Comparison of ENCODE assay signal across 8 cellular contexts in genomic region chr17:35795007-35795870, GRCh38. TPM values are rescaled to one million over a fixed set of nuclear protein-coding genes. Genes with fewer than 3 reads are reported as not detected.
DNase-seq lines count a peak whose midpoint lies in the region; ATAC-seq and TF ChIP-seq lines count a peak whose summit lies in the region.

MMP28 (minus strand) TSS chr17:35795641; CDS start chr17:35795377, 264 bp downstream.

- 2% methylated on average over 43 of the region's 89 CpGs; no CpG with 5 or more reads in 1 of the 2 donors for WGBS in transverse colon (ENCODE audit: low coverage in 1 of 2), 2 donors

- CTCF ChIA-PET in CD8-positive, alpha-beta T cell (lab: Charles Lee): interaction anchor here (0.6 to 8.0 kb wide), 7 partner anchors 10 to 132 kb away, joined by 3 to 67 read pairs (median 7); partner anchors contain the start of gene TAF15
- CTCF ChIA-PET in activated CD8-positive, alpha-beta memory T cell treated with anti-CD3 and anti-CD28 coated beads, Interleukin-2, amount 10 ng/mL, durations not matched to agents 7 days and 5 days (lab: Charles Lee): interaction anchor here (1.6 to 11.7 kb wide), 8 partner anchors 9 to 182 kb away, joined by 4 to 106 read pairs (median 11); partner anchors contain the start of genes C17orf50 and TAF15

- TF ChIP-seq POLR2A in erythroblast (IDR thresholded peaks at IDR 0.05; ENCODE audit: low read length) (no peak), transverse colon (IDR thresholded peaks at IDR 0.05) (peak; percentile 85)

- H3K79me2 ChIP-seq in MM.1S (ENCODE audit: low read length): no peaks in the 10 kb centered on the region

- H3K36me3 ChIP-seq in CD8-positive, alpha-beta T cell (ENCODE audit: insufficient read depth, low read length): no peaks in the 10 kb centered on the region
- H3K36me3 ChIP-seq in MM.1S (replicated peaks; ENCODE audit: insufficient read depth, low read length) (no peaks in the 10 kb centered on the region), transverse colon (no peaks in the 10 kb centered on the region)

- peak within 1 kb of the TSS; percentile 83 for H3K4me3 Mint-ChIP-seq in CD8-positive, alpha-beta T cell
- peak within 1 kb of the TSS; percentile 62 for H3K4me3 Mint-ChIP-seq in activated CD8-positive, alpha-beta memory T cell treated with anti-CD3 and anti-CD28 coated beads, Interleukin-2, amount 10 ng/mL, durations not matched to agents 7 days and 5 days

- peak within 1 kb of the TSS; percentile 37 for H3K4me2 ChIP-seq in MM.1S (ENCODE audit: low read depth, low read length)

- peaks cover 25% of the 10 kb centered on the region for H3K27me3 Mint-ChIP-seq in CD8-positive, alpha-beta T cell (ENCODE audit: low read depth)
- peaks cover 73% of the 10 kb centered on the region for H3K27me3 Mint-ChIP-seq in activated CD8-positive, alpha-beta memory T cell treated with anti-CD3 and anti-CD28 coated beads, Interleukin-2, amount 10 ng/mL, durations not matched to agents 7 days and 5 days

- no peak for TF ChIP-seq CTCF in CD8-positive, alpha-beta T cell (IDR thresholded peaks at IDR 0.05)
- no peak for TF ChIP-seq CTCF in MM.1S (IDR thresholded peaks at IDR 0.05; ENCODE audit: low read length)
- no peak for TF ChIP-seq CTCF in transverse colon (IDR thresholded peaks at IDR 0.05)

- peak; percentile 74 for ATAC-seq in CD8-positive, alpha-beta T cell
- ATAC-seq in activated CD8-positive, alpha-beta memory T cell treated with anti-CD3 and anti-CD28 coated beads, Interleukin-2, amount 10 ng/mL, durations not matched to agents 7 days and 5 days: peak; percentile 88
- ATAC-seq in GM21576 (IDR thresholded peaks at IDR 0.05; ENCODE audit: unreplicated experiment): no peak

- peaks cover 41% of the 10 kb centered on the region for H3K4me1 Mint-ChIP-seq in CD8-positive, alpha-beta T cell (ENCODE audit: low read depth)
- peaks cover 15% of the 10 kb centered on the region for H3K4me1 Mint-ChIP-seq in activated CD8-positive, alpha-beta memory T cell treated with anti-CD3 and anti-CD28 coated beads, Interleukin-2, amount 10 ng/mL, durations not matched to agents 7 days and 5 days

- no peaks in the 10 kb centered on the region for H3K9me3 ChIP-seq in CD8-positive, alpha-beta T cell (ENCODE audit: low read length)
- H3K9me3 ChIP-seq in MM.1S (replicated peaks; ENCODE audit: insufficient read depth, low read length) (no peaks in the 10 kb centered on the region), transverse colon (no peaks in the 10 kb centered on the region)

- 0 out of 2 replicates have a peak within 1 kb of the TSS, but pooled peaks have one; percentile 19 for H2AFZ ChIP-seq in MM.1S (ENCODE audit: low read length)

- no peaks in the 10 kb centered on the region for H3F3A ChIP-seq in MM.1S (ENCODE audit: insufficient read depth, low read length)

- H3K36me3 Mint-ChIP-seq in CD8-positive, alpha-beta T cell: no peaks in the 10 kb centered on the region
- no peaks in the 10 kb centered on the region for H3K36me3 Mint-ChIP-seq in activated CD8-positive, alpha-beta memory T cell treated with anti-CD3 and anti-CD28 coated beads, Interleukin-2, amount 10 ng/mL, durations not matched to agents 7 days and 5 days

- POLR2A ChIA-PET in CD8-positive, alpha-beta T cell (lab: Charles Lee): interaction anchor here (1.2 to 1.8 kb wide), 2 partner anchors 14 to 31 kb away, joined by 4 to 5 read pairs; partner anchors contain the start of gene TAF15

- TF ChIP-seq EP300 in transverse colon (IDR thresholded peaks at IDR 0.05; ENCODE audit: low read depth): no peak

- no peaks in the 10 kb centered on the region for H3K9me2 ChIP-seq in MM.1S (replicated peaks; ENCODE audit: insufficient read depth, low read length)

- no peaks in the 10 kb centered on the region for H3K9me3 Mint-ChIP-seq in CD8-positive, alpha-beta T cell
- no peaks in the 10 kb centered on the region for H3K9me3 Mint-ChIP-seq in activated CD8-positive, alpha-beta memory T cell treated with anti-CD3 and anti-CD28 coated beads, Interleukin-2, amount 10 ng/mL, durations not matched to agents 7 days and 5 days (ENCODE audit: low read depth)

- peak in 5 of 7 experiments; percentile 26 to 67 (median 27) for DNase-seq in CD8-positive, alpha-beta T cell
- DNase-seq in MM.1S: no peak
- peak; percentile 52 for DNase-seq in activated CD8-positive, alpha-beta memory T cell treated with anti-CD3 and anti-CD28 coated beads, Interleukin-2, amount 10 ng/mL, durations not matched to agents 7 days and 5 days
- DNase-seq in erythroblast (lab: John Stamatoyannopoulos, UW): peak; percentile 28 to 43
- DNase-seq in myocyte (ENCODE audit: low read depth): peak; percentile 41
- peak; percentile 84 for DNase-seq in transverse colon
- DNase-seq in SHP77 treated with DMSO at 0.1 percent for 48 hours (lab: John Stamatoyannopoulos, UW): no peak

- H3K4me1 ChIP-seq in CD8-positive, alpha-beta T cell (ENCODE audit: insufficient read depth, low read length): peaks cover 23% of the 10 kb centered on the region
- no peaks in the 10 kb centered on the region for H3K4me1 ChIP-seq in MM.1S (ENCODE audit: low read length)
- peaks cover 17 to 45% (median 44%) of the 10 kb centered on the region in 4 donors for H3K4me1 ChIP-seq in transverse colon

- no peak within 1 kb of the TSS for H3K27ac Mint-ChIP-seq in CD8-positive, alpha-beta T cell
- no peak within 1 kb of the TSS for H3K27ac Mint-ChIP-seq in activated CD8-positive, alpha-beta memory T cell treated with anti-CD3 and anti-CD28 coated beads, Interleukin-2, amount 10 ng/mL, durations not matched to agents 7 days and 5 days

- in situ Hi-C loops in transverse colon (cut with MboI; ENCODE audit: low pct_ligation_motif_present in 1 of 4, low pct_unique_long_range_greater_than_20kb in 1 of 4, low sequenced_read_pairs in 3 of 4): no loop called here

- intact Hi-C loops in CD8-positive, alpha-beta T cell (cut with DNase I, micrococcal nuclease): no loop called here
- intact Hi-C loops in transverse colon (cut with DNase I; ENCODE audit: low total_unique reads): no loop called here

- H3K4me3 ChIP-seq in CD8-positive, alpha-beta T cell (ENCODE audit: low read depth, low read length): peak within 1 kb of the TSS; percentile 55
- no peak within 1 kb of the TSS for H3K4me3 ChIP-seq in MM.1S (ENCODE audit: low read length)
- H3K4me3 ChIP-seq in transverse colon: peak within 1 kb of the TSS; percentile 53 to 67 (median 62)

- no peak within 1 kb of the TSS for H3K27ac ChIP-seq in CD8-positive, alpha-beta T cell (ENCODE audit: low read depth, low read length)
- H3K27ac ChIP-seq in MM.1S (ENCODE audit: low read length): no peak within 1 kb of the TSS
- peak within 1 kb of the TSS; percentile 75 to 87 (median 84) for H3K27ac ChIP-seq in transverse colon

- no peaks in the 10 kb centered on the region for H4K20me1 ChIP-seq in MM.1S (ENCODE audit: insufficient read depth, low read length)

- peaks cover 4% of the 10 kb centered on the region for H3K27me3 ChIP-seq in CD8-positive, alpha-beta T cell (ENCODE audit: insufficient read depth, low read length)
- H3K27me3 ChIP-seq in MM.1S (replicated peaks; ENCODE audit: insufficient read depth, low read length): peaks cover 44% of the 10 kb centered on the region
- no peaks in the 10 kb centered on the region for H3K27me3 ChIP-seq in transverse colon

- H3K9ac ChIP-seq in MM.1S (ENCODE audit: low read length): no peak within 1 kb of the TSS

RNA-seq across cellular contexts. Expression of gene MMP28, which starts in this region (rescaled TPM):
- 1 to 10 TPM; 5.4 to 6.5 TPM for total RNA-seq in CD8-positive, alpha-beta T cell
- not detected for total RNA-seq in activated CD8-positive, alpha-beta memory T cell treated with anti-CD3 and anti-CD28 coated beads, Interleukin-2, amount 10 ng/mL, durations not matched to agents 7 days and 5 days
- total RNA-seq in myocyte: 0.42 and 0.99 TPM in 2 replicates
- 6.5 TPM for polyA plus RNA-seq in myocyte (2012)
- total RNA-seq in transverse colon: 100 to 1,000 TPM; 104 to 368 (median 128) TPM

Comparison
In these comparisons a context has a peak if more than half of its experiments do, and no peak if none do; other contexts are left out.
1. RNA of gene MMP28 (total RNA-seq): 104 to 368 TPM in transverse colon; 5.4 to 6.5 TPM in CD8-positive, alpha-beta T cell, 0.42 to 0.99 TPM in myocyte and not detected in activated CD8-positive, alpha-beta memory T cell treated with anti-CD3 and anti-CD28 coated beads, Interleukin-2, amount 10 ng/mL, durations not matched to agents 7 days and 5 days; every median in the first group is over 10 times any median in the second.
2. Peak in DNase-seq and ATAC-seq in activated CD8-positive, alpha-beta memory T cell treated with anti-CD3 and anti-CD28 coated beads, Interleukin-2, amount 10 ng/mL, durations not matched to agents 7 days and 5 days; RNA of the gene not detected or under 1 TPM.
3. DNase-seq: peak in CD8-positive, alpha-beta T cell (5 of 7), erythroblast (2 of 2), myocyte (single experiment) and transverse colon (single experiment); none in MM.1S (single experiment) and SHP77 treated with DMSO at 0.1 percent for 48 hours (single experiment).
4. H3K27ac ChIP-seq: peak in transverse colon (4 of 4); none in CD8-positive, alpha-beta T cell (single experiment) and MM.1S (single experiment).